In genomic region chr9:89890326-89890980, GRCh38 we compare ENCODE assay signal across 23 cellular contexts.
DNase-seq lines count a peak whose midpoint lies in the region; ATAC-seq and TF ChIP-seq lines count a peak whose summit lies in the region.
"Had no signal": no experiment of that assay in that cellular context is flagged by ENCODE, and none has a peak within 500 bp of the region (broad histone marks: within the 10 kb centered on the region; RNA-seq: fewer than 3 reads in every experiment).

No MANE protein-coding gene starts in this region.

- H3K9me3 ChIP-seq in H9 (ENCODE audit: control insufficient read depth, low read depth, low read length) (no peaks in the 10 kb centered on the region), RWPE2 (ENCODE audit: severe bottlenecking) (no peaks in the 10 kb centered on the region), thyroid gland (no peaks in the 10 kb centered on the region)
- H3K9me3 ChIP-seq: SJSA1 had no signal

- H3T11ph ChIP-seq in H9 (ENCODE audit: low read length): no peak overlapping the region

- no peak overlapping the region for H2BK20ac ChIP-seq in H9 (ENCODE audit: low read depth, low read length, poor library complexity, severe bottlenecking)

- H3K36me3 ChIP-seq in RWPE2 (ENCODE audit: low read depth) (no peaks in the 10 kb centered on the region), rectal smooth muscle tissue (ENCODE audit: control insufficient read depth, insufficient read depth, low read length) (no peaks in the 10 kb centered on the region), thyroid gland (no peaks in the 10 kb centered on the region)
- H3K36me3 ChIP-seq: SJSA1 had no signal

- no peaks in the 10 kb centered on the region for H4K20me1 ChIP-seq in H9 (ENCODE audit: control insufficient read depth, insufficient read depth, insufficient read length)

- no peak overlapping the region for H2BK120ac ChIP-seq in H9 (ENCODE audit: low read depth, low read length, poor library complexity, severe bottlenecking)

- no peak overlapping the region for H3K23ac ChIP-seq in H9 (ENCODE audit: insufficient read length, low read depth, low read length)

- H4K8ac ChIP-seq in H9 (replicated peaks; ENCODE audit: insufficient read length, low read depth, low read length): no peak overlapping the region

- no peak overlapping the region for H2AFZ ChIP-seq in H9 (ENCODE audit: low read length)
- H2AFZ ChIP-seq: GM23338, PC-9 had no signal

- H3K4ac ChIP-seq in H9 (ENCODE audit: low read depth, low read length): no peak overlapping the region

- no peaks in the 10 kb centered on the region; a peak in 1 of 7 replicates for H3K36me3 Mint-ChIP-seq in H9 (ENCODE audit: insufficient read depth in 1 of 3, low read depth in 3 of 3)

- no peak overlapping the region for H2BK12ac ChIP-seq in H9 (ENCODE audit: insufficient read length, low read depth, low read length)

- TF ChIP-seq POLR2A in thyroid gland (IDR thresholded peaks at IDR 0.05): no peak

- H3K23me2 ChIP-seq in H9 (ENCODE audit: insufficient read length, low read depth, low read length, poor library complexity, severe bottlenecking): no peaks in the 10 kb centered on the region

- no peak overlapping the region for H2BK15ac ChIP-seq in H9 (ENCODE audit: low read depth, low read length)

- H3K27ac Mint-ChIP-seq in H9: no peak overlapping the region
- H3K27ac Mint-ChIP-seq: CD4-positive, alpha-beta T cell; GM23338 had no signal

- H3K4me1 ChIP-seq in H9 (ENCODE audit: insufficient read depth, low read length) (no peaks in the 10 kb centered on the region), RWPE2 (ENCODE audit: insufficient read depth, poor library complexity, severe bottlenecking) (no peaks in the 10 kb centered on the region), rectal smooth muscle tissue (ENCODE audit: control insufficient read depth, insufficient read depth, low read length) (peaks cover 15% of the 10 kb centered on the region), thyroid gland (peaks cover 6 to 10% of the 10 kb centered on the region in 2 donors)
- H3K4me1 ChIP-seq: SJSA1 had no signal

- no peak overlapping the region for H3K9ac ChIP-seq in H9 (ENCODE audit: extremely low read depth, insufficient read length, low read length)
- no peak overlapping the region for H3K9ac ChIP-seq in rectal smooth muscle tissue (ENCODE audit: low read length)

- H3K79me2 ChIP-seq in H9 (ENCODE audit: insufficient read depth, low read length): no peaks in the 10 kb centered on the region

- no CpG with 5 or more reads among the region's 14 CpGs for WGBS in H9 (ENCODE audit: extremely low coverage, insufficient read length, low lambda C conversion rate)
- 75 to 80% methylated on average over 5 to 14 of the region's 14 CpGs for WGBS in thyroid gland, 2 donors

- H2AK5ac ChIP-seq in H9 (ENCODE audit: insufficient read length, low read length): no peak overlapping the region

- H3K4me3 ChIP-seq in RWPE2 (ENCODE audit: severe bottlenecking): no peak overlapping the region
- H3K4me3 ChIP-seq in rectal smooth muscle tissue (ENCODE audit: low read length): no peak overlapping the region
- no peak overlapping the region for H3K4me3 ChIP-seq in thyroid gland (replicated peaks in 1 of 3)
- H3K4me3 ChIP-seq: GM12878, GM23338, PC-9, SJSA1 had no signal

- H3K4me2 ChIP-seq in H9 (ENCODE audit: insufficient read depth, insufficient read length, low read length): no peak overlapping the region
- H3K4me2 ChIP-seq: GM23338, PC-9 had no signal

- no peak overlapping the region for H3K27ac ChIP-seq in H9 (ENCODE audit: insufficient read length, low read depth, low read length)
- no peak overlapping the region for H3K27ac ChIP-seq in RWPE2 (ENCODE audit: poor library complexity, severe bottlenecking)
- H3K27ac ChIP-seq in rectal smooth muscle tissue (ENCODE audit: low read depth, low read length): peak overlapping the region; percentile 11
- H3K27ac ChIP-seq in thyroid gland: no peak overlapping the region
- H3K27ac ChIP-seq: PC-9, SJSA1 had no signal

- H3K27me3 Mint-ChIP-seq in H9 (ENCODE audit: low read depth): peaks cover 3% of the 10 kb centered on the region; the same call in 1 of the 2 replicates
- H3K27me3 Mint-ChIP-seq: CD4-positive, alpha-beta T cell had no signal

- intact Hi-C loops in thyroid gland (cut with DNase I): no loop called here

- H3K4me3 Mint-ChIP-seq in H9: no peak overlapping the region
- H3K4me3 Mint-ChIP-seq: CD4-positive, alpha-beta T cell; GM23338 had no signal

- H2BK5ac ChIP-seq in H9 (ENCODE audit: insufficient read length, low read length): no peak overlapping the region

- peaks cover 0 to 9% of the 10 kb centered on the region in 2 experiments; a peak in 2 of 4 replicates for H3K4me1 Mint-ChIP-seq in H9

- H3K27me3 ChIP-seq in H9 (ENCODE audit: insufficient read depth, low read length) (no peaks in the 10 kb centered on the region), RWPE2 (ENCODE audit: insufficient read depth, poor library complexity, severe bottlenecking) (peaks cover 1% of the 10 kb centered on the region), rectal smooth muscle tissue (ENCODE audit: control insufficient read depth, insufficient read depth, low read length) (no peaks in the 10 kb centered on the region), thyroid gland (no peaks in the 10 kb centered on the region)
- H3K27me3 ChIP-seq: SJSA1 had no signal

- H3K56ac ChIP-seq in H9 (ENCODE audit: insufficient read length, low read depth, low read length): no peak overlapping the region

- no peak overlapping the region for H4K5ac ChIP-seq in H9 (ENCODE audit: insufficient read length, low read depth, low read length)

- no peak overlapping the region for H3K14ac ChIP-seq in H9 (ENCODE audit: insufficient read depth, low read length)

- no peak for TF ChIP-seq CTCF in H9 (conservative IDR thresholded peaks at IDR 0.05)
- TF ChIP-seq CTCF in RWPE2 (IDR thresholded peaks at IDR 0.05; ENCODE audit: poor library complexity, severe bottlenecking): no peak
- no peak for TF ChIP-seq CTCF in thyroid gland (IDR thresholded peaks at IDR 0.05)

- H3K18ac ChIP-seq in H9 (ENCODE audit: insufficient read length, low read depth, low read length): no peak overlapping the region

- no peak for ATAC-seq in RWPE2 (ENCODE audit: low read depth)
- peak; percentile 57 for ATAC-seq in left lobe of liver
- ATAC-seq in GM21515 (IDR thresholded peaks at IDR 0.05; ENCODE audit: unreplicated experiment): no peak
- ATAC-seq: GM12878, GM23338, HCT116 had no signal

- no peak overlapping the region for H4K91ac ChIP-seq in H9 (ENCODE audit: insufficient read length, low read depth, low read length)

- peaks cover 3 to 10% of the 10 kb centered on the region in 2 experiments; a peak in 1 of 5 replicates for H3K9me3 Mint-ChIP-seq in H9
- H3K9me3 Mint-ChIP-seq: CD4-positive, alpha-beta T cell; GM23338 had no signal

- peak; percentile 15 for DNase-seq in H9
- DNase-seq in RWPE2 (ENCODE audit: low spot score): peak; percentile 44
- DNase-seq in left lobe of liver (ENCODE audit: low spot score): peak; percentile 49
- no peak for DNase-seq in GM03348 (ENCODE audit: low spot score)
- DNase-seq in NCI-H1048 (lab: John Stamatoyannopoulos, UW): no peak
- no peak for DNase-seq in thyroid gland
- DNase-seq: COR-L47, DMS79, KG1, NCI-H1105, NCI-H146, NCI-H2029, NCI-H226, NCI-H510A treated with DMSO at 0.1 percent for 48 hours, NCI-H748 treated with DMSO at 0.1 percent for 48 hours, PC-9 had no signal

- no peaks in the 10 kb centered on the region for H3K79me1 ChIP-seq in H9 (ENCODE audit: insufficient read depth, low read depth, low read length, poor library complexity, severe bottlenecking)

Comparison
In these comparisons a context has a peak if more than half of its experiments do, and no peak if none do; other contexts are left out.
1. DNase-seq: peak in H9 (single experiment), RWPE2 (single experiment) and left lobe of liver (single experiment); none in GM03348 (single experiment), NCI-H1048 (single experiment) and thyroid gland (0 of 2).